In the genomic region with DNA sequence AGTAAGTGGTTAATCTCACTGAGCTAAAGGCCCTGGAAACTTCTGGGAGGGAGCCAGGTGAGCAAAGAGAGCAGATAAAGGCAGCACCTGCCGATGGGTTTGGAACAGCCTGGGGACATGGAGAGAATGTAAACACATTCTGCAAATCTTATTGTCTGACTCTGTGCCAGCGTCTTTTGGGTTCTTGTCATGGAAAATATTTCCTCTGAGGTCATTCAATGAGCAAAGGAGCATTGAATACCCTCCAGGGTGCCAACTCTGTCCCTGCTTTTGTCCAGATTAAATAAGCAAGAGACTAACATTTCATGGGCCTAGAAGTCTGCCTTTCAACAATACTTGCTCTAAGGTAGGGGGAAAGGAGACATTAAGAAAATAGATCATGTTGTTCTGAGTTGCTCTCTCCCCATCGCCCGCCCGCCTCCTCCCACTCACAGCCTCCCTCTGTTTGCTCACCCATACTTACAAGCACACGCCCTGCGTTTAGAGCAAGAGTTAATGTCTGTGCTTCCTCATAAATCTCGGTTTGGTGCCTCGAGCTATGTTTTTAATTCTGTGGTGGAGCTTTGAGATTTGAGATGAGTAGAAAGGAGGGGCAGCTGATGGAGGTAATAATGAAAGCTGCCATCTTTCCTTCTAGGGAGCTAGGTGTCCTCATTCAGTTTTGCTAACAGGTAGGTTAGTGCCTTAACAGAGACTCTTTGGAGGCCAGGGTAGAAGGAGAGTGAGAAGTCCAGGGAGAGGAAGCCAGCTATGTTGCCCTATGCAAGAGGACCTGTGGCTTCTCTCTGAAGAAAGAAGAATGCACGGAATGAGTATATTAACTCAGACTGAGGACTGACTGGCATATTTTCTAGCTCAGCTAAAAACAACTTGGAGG, we compare ENCODE assay signal across 9 cellular contexts.
A peak's percentile ranks its signal among the peaks of the same experiment; 100 is the strongest.
DNase-seq lines count a peak whose midpoint lies in the region; ATAC-seq and TF ChIP-seq lines count a peak whose summit lies in the region.
"Had no signal": no experiment of that assay in that cellular context is flagged by ENCODE, and none has a peak within 500 bp of the region (broad histone marks: within the 10 kb centered on the region; RNA-seq: fewer than 3 reads in every experiment).

No MANE protein-coding gene starts in this region.

- no peak for TF ChIP-seq CTCF in A673 (conservative IDR thresholded peaks at IDR 0.05; ENCODE audit: low read depth, low read length)
- TF ChIP-seq CTCF in tibial artery (IDR thresholded peaks at IDR 0.05): no peak

- peak; percentile 22 for ATAC-seq in HG03025 (IDR thresholded peaks at IDR 0.05; ENCODE audit: low FRiP score, unreplicated experiment)

- BruUV-seq in A673 (replicated peaks; lab: Mats Ljungman, UMichigan): no TSS peak

- H3K4me1 Mint-ChIP-seq in immature natural killer cell: no peaks in the 10 kb centered on the region
- H3K4me1 Mint-ChIP-seq: activated B cell treated with CpG ODN at 0.5 μM for 24 hours had no signal

- intact Hi-C loops in A673 (cut with micrococcal nuclease; ENCODE audit: unreplicated experiment): no loop called here
- intact Hi-C loops in tibial artery (cut with DNase I; ENCODE audit: low total_unique reads): no loop called here

- no peak overlapping the region for H3K4me3 Mint-ChIP-seq in immature natural killer cell
- H3K4me3 Mint-ChIP-seq: activated B cell treated with CpG ODN at 0.5 μM for 24 hours had no signal

- H3K9me3 Mint-ChIP-seq in immature natural killer cell: no peaks in the 10 kb centered on the region
- H3K9me3 Mint-ChIP-seq: activated B cell treated with CpG ODN at 0.5 μM for 24 hours had no signal

- H3K36me3 ChIP-seq in A673 (ENCODE audit: insufficient read depth, low read length, poor library complexity, severe bottlenecking): no peaks in the 10 kb centered on the region
- H3K36me3 ChIP-seq in tibial artery: no peaks in the 10 kb centered on the region

- H3K4me1 ChIP-seq in A673 (ENCODE audit: insufficient read depth, low read length, poor library complexity, severe bottlenecking) (peaks cover 50% of the 10 kb centered on the region), tibial artery (peaks cover 0 to 34% (median 11%) of the 10 kb centered on the region in 4 donors)

- H3K36me3 Mint-ChIP-seq in immature natural killer cell: peaks cover 0 to 4% (median 4%) of the 10 kb centered on the region in 3 donors

- no peak overlapping the region for H3K27ac Mint-ChIP-seq in immature natural killer cell
- H3K27ac Mint-ChIP-seq: activated B cell treated with CpG ODN at 0.5 μM for 24 hours had no signal

- H3K4me3 ChIP-seq in A673 (ENCODE audit: low read depth, low read length, poor library complexity, severe bottlenecking) (no peak overlapping the region), tibial artery (no peak overlapping the region)

- peaks cover 0 to 2% (median 1%) of the 10 kb centered on the region in 3 donors for H3K27me3 Mint-ChIP-seq in immature natural killer cell (ENCODE audit: low read depth in 3 of 3)

- POLR2A ChIA-PET in A673 (lab: Charles Lee; ENCODE audit: low non-redundant PET): no interaction called here

- peak overlapping the region; percentile 28 for H3K27ac ChIP-seq in A673 (ENCODE audit: low read depth, low read length, poor library complexity, severe bottlenecking)
- peak overlapping the region; percentile 64 to 68 for H3K27ac ChIP-seq in tibial artery

- DNase-seq in A673 (ENCODE audit: low spot score): peak; percentile 63
- DNase-seq in RPMI8226: peak; percentile 23
- DNase-seq in fibroblast of gingiva (ENCODE audit: low read depth): peak; percentile 64
- no peak for DNase-seq in tibial artery
- DNase-seq in pons (ENCODE audit: low spot score): no peak
- DNase-seq in immature natural killer cell: no peak
- no peak for DNase-seq in GF-D8 (lab: John Stamatoyannopoulos, UW)
- DNase-seq: activated B cell treated with CpG ODN at 0.5 μM for 24 hours had no signal

- CTCF ChIA-PET in A673 (lab: Charles Lee): no interaction called here

- H3K27me3 ChIP-seq in A673 (replicated peaks; ENCODE audit: insufficient read depth, low read depth, low read length, poor library complexity): no peaks in the 10 kb centered on the region
- H3K27me3 ChIP-seq in tibial artery: no peaks in the 10 kb centered on the region

- H3K9me3 ChIP-seq in A673 (ENCODE audit: low read depth, low read length, poor library complexity, severe bottlenecking): no peaks in the 10 kb centered on the region
- no peaks in the 10 kb centered on the region for H3K9me3 ChIP-seq in tibial artery

Comparison
In these comparisons a context has a peak if more than half of its experiments do, and no peak if none do; other contexts are left out.
1. DNase-seq: peak in A673 (single experiment), RPMI8226 (single experiment) and fibroblast of gingiva (single experiment); none in tibial artery (0 of 2), pons (single experiment), immature natural killer cell (0 of 3) and GF-D8 (single experiment).